In the genomic region with DNA sequence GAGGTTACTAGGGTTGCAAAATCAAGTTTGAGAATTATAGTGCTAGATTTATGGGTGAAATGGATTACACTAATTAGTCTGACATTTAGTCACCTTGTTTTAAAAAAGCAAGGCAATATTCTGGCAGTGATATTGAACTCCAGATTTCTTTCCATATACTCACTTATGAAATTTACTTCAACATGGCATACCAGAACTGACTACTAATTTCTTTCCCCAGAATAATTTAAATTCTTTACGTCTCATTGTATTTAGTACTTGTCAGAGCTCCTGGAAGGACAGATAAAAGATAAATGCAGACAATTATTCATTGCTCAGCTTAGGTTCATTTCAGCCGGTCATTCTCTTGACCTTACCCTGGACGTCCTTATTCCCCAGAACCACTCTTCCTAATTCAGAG, we compare ENCODE assay signal across 21 cellular contexts.
"Had no signal": no experiment of that assay in that cellular context is flagged by ENCODE, and none has a peak within 500 bp of the region (broad histone marks: within the 10 kb centered on the region; RNA-seq: fewer than 3 reads in every experiment).

No MANE protein-coding gene starts in this region.

- H3K27ac ChIP-seq: gastroesophageal sphincter, parathyroid adenoma, thyroid gland, uterus had no signal

- H3K27ac Mint-ChIP-seq: activated CD8-positive, alpha-beta T cell treated with anti-CD3 and anti-CD28 coated beads, Interleukin-2, amount 10 ng/mL, durations not matched to agents 7 days and 5 days; activated naive CD8-positive, alpha-beta T cell treated with anti-CD3 and anti-CD28 coated beads for 36 hours; activated T-cell treated with anti-CD3 and anti-CD28 coated beads, Interleukin-2, amount 50 U/mL, for 72 hours; effector memory CD8-positive, alpha-beta T cell; naive thymus-derived CD8-positive, alpha-beta T cell; stimulated activated memory B cell treated with anti-CD40 and anti-IgM and Interleukin-4, amounts not matched to agents 10 μg/mL and 1 μg/mL and 100 μg/mL, for 72 hours; WTC11 had no signal

- H3K4me1 ChIP-seq: parathyroid adenoma, uterus had no signal

- H3K27me3 ChIP-seq: gastroesophageal sphincter, thyroid gland, uterus had no signal

- H2AFZ ChIP-seq: parathyroid adenoma had no signal

- H3K4me3 ChIP-seq: gastroesophageal sphincter, thyroid gland, uterus had no signal

- H3K36me3 ChIP-seq: uterus had no signal

- H3K9me3 Mint-ChIP-seq: activated naive CD8-positive, alpha-beta T cell treated with anti-CD3 and anti-CD28 coated beads for 36 hours; effector memory CD8-positive, alpha-beta T cell had no signal

- DNase-seq: activated CD4-positive, alpha-beta T cell treated with anti-CD3 and anti-CD28 coated beads for 48 hours; activated CD8-positive, alpha-beta memory T cell treated with anti-CD3 and anti-CD28 coated beads, Interleukin-2, amount 50 U/mL, for 48 hours; activated CD8-positive, alpha-beta T cell treated with anti-CD3 and anti-CD28 coated beads, Interleukin-2, amount 10 ng/mL, durations not matched to agents 7 days and 5 days; activated gamma-delta T cell treated with Interleukin-2 at 50 U/mL for 16 hours; activated naive CD8-positive, alpha-beta T cell treated with anti-CD3 and anti-CD28 coated beads for 36 hours; activated T-cell treated with anti-CD3 and anti-CD28 coated beads, Interleukin-2, amount 50 U/mL, for 72 hours; anterior cingulate cortex; dermis blood vessel endothelial cell; effector memory CD8-positive, alpha-beta T cell; kidney; mesenchymal stem cell; naive thymus-derived CD8-positive, alpha-beta T cell; retina; stimulated activated CD4-positive, alpha-beta T cell treated with anti-CD3 and anti-CD28 coated beads, Interleukin-2, amount 100 ng/mL, for 48 hours; thyroid gland; uterus had no signal

- FAIRE-seq: kidney, TTC549 had no signal

- H3K9me3 ChIP-seq: thyroid gland, uterus had no signal

- ATAC-seq: activated CD8-positive, alpha-beta T cell treated with anti-CD3 and anti-CD28 coated beads, Interleukin-2, amount 10 ng/mL, durations not matched to agents 7 days and 5 days; activated T-cell treated with anti-CD3 and anti-CD28 coated beads, Interleukin-2, amount 50 U/mL, for 72 hours; effector memory CD8-positive, alpha-beta T cell; gastroesophageal sphincter; naive thymus-derived CD8-positive, alpha-beta T cell; stimulated activated memory B cell treated with anti-CD40 and anti-IgM and Interleukin-4, amounts not matched to agents 10 μg/mL and 1 μg/mL and 100 μg/mL, for 72 hours; WTC11 had no signal

- H3K4me1 Mint-ChIP-seq: activated naive CD8-positive, alpha-beta T cell treated with anti-CD3 and anti-CD28 coated beads for 36 hours; naive thymus-derived CD8-positive, alpha-beta T cell; stimulated activated memory B cell treated with anti-CD40 and anti-IgM and Interleukin-4, amounts not matched to agents 10 μg/mL and 1 μg/mL and 100 μg/mL, for 72 hours; WTC11 had no signal

- H3K79me2 ChIP-seq: parathyroid adenoma had no signal

- H3K36me3 Mint-ChIP-seq: activated naive CD8-positive, alpha-beta T cell treated with anti-CD3 and anti-CD28 coated beads for 36 hours; naive thymus-derived CD8-positive, alpha-beta T cell; stimulated activated memory B cell treated with anti-CD40 and anti-IgM and Interleukin-4, amounts not matched to agents 10 μg/mL and 1 μg/mL and 100 μg/mL, for 72 hours had no signal

- H3K9ac ChIP-seq: parathyroid adenoma had no signal

- H3K4me3 Mint-ChIP-seq: activated CD8-positive, alpha-beta T cell treated with anti-CD3 and anti-CD28 coated beads, Interleukin-2, amount 10 ng/mL, durations not matched to agents 7 days and 5 days; activated naive CD8-positive, alpha-beta T cell treated with anti-CD3 and anti-CD28 coated beads for 36 hours; activated T-cell treated with anti-CD3 and anti-CD28 coated beads, Interleukin-2, amount 50 U/mL, for 72 hours; effector memory CD8-positive, alpha-beta T cell; naive thymus-derived CD8-positive, alpha-beta T cell; stimulated activated memory B cell treated with anti-CD40 and anti-IgM and Interleukin-4, amounts not matched to agents 10 μg/mL and 1 μg/mL and 100 μg/mL, for 72 hours; WTC11 had no signal
